ENCODE assay signal across 8 cellular contexts in genomic region chr14:104680056-104680805, GRCh38. TPM values are rescaled to one million over a fixed set of nuclear protein-coding genes. Genes with fewer than 3 reads are reported as not detected.
DNase-seq lines count a peak whose midpoint lies in the region; ATAC-seq and TF ChIP-seq lines count a peak whose summit lies in the region.

No MANE protein-coding gene starts in this region.

- H3K4me1 Mint-ChIP-seq in activated CD8-positive, alpha-beta memory T cell treated with anti-CD3 and anti-CD28 coated beads, Interleukin-2, amount 10 ng/mL, durations not matched to agents 7 days and 5 days: peaks cover 17% of the 10 kb centered on the region
- peaks cover 8 to 27% (median 12%) of the 10 kb centered on the region in 4 donors for H3K4me1 Mint-ChIP-seq in CD4-positive, alpha-beta memory T cell

- peaks cover 7% of the 10 kb centered on the region for H3K27me3 Mint-ChIP-seq in activated CD8-positive, alpha-beta memory T cell treated with anti-CD3 and anti-CD28 coated beads, Interleukin-2, amount 10 ng/mL, durations not matched to agents 7 days and 5 days
- H3K27me3 Mint-ChIP-seq in CD4-positive, alpha-beta memory T cell: peaks cover 0 to 2% of the 10 kb centered on the region in 2 donors

- no peaks in the 10 kb centered on the region for H3K36me3 Mint-ChIP-seq in activated CD8-positive, alpha-beta memory T cell treated with anti-CD3 and anti-CD28 coated beads, Interleukin-2, amount 10 ng/mL, durations not matched to agents 7 days and 5 days
- no peaks in the 10 kb centered on the region for H3K36me3 Mint-ChIP-seq in CD4-positive, alpha-beta memory T cell

- POLR2A ChIA-PET in CD4-positive, alpha-beta memory T cell (lab: Charles Lee; ENCODE audit: partially characterized antibody): interaction anchor here (3.5 to 4.9 kb wide), 2 partner anchors 9 to 15 kb away, joined by 40 to 56 read pairs; partner anchors contain the start of gene INF2

- H3K9me3 Mint-ChIP-seq in activated CD8-positive, alpha-beta memory T cell treated with anti-CD3 and anti-CD28 coated beads, Interleukin-2, amount 10 ng/mL, durations not matched to agents 7 days and 5 days (ENCODE audit: low read depth): no peaks in the 10 kb centered on the region
- H3K9me3 Mint-ChIP-seq in CD4-positive, alpha-beta memory T cell: no peaks in the 10 kb centered on the region

- H3K4me1 ChIP-seq in CD4-positive, alpha-beta memory T cell (ENCODE audit: insufficient read depth, low read length): peaks cover 22% of the 10 kb centered on the region

- intact Hi-C loops in CD4-positive, alpha-beta memory T cell (cut with micrococcal nuclease): no loop called here

- DNase-seq in ELR (ENCODE audit: low read depth) (peak; percentile 94), SW480 (ENCODE audit: low spot score) (peak; percentile 71), foreskin fibroblast (peak; percentile 79 to 91), pulmonary artery endothelial cell (ENCODE audit: low read depth, low spot score) (peak; percentile 32), COR-L47 (lab: John Stamatoyannopoulos, UW) (no peak)
- no peak for DNase-seq in activated CD8-positive, alpha-beta memory T cell treated with anti-CD3 and anti-CD28 coated beads, Interleukin-2, amount 10 ng/mL, durations not matched to agents 7 days and 5 days
- DNase-seq in stimulated activated CD4-positive, alpha-beta T cell treated with anti-CD3 and anti-CD28 coated beads, Interleukin-2, amount 100 ng/mL, for 24 hours: no peak
- DNase-seq in CD4-positive, alpha-beta memory T cell: no peak

- H3K27me3 ChIP-seq in CD4-positive, alpha-beta memory T cell (ENCODE audit: insufficient read depth, low read length): no peaks in the 10 kb centered on the region

- no peak overlapping the region for H3K4me3 Mint-ChIP-seq in activated CD8-positive, alpha-beta memory T cell treated with anti-CD3 and anti-CD28 coated beads, Interleukin-2, amount 10 ng/mL, durations not matched to agents 7 days and 5 days
- no peak overlapping the region for H3K4me3 Mint-ChIP-seq in CD4-positive, alpha-beta memory T cell

- no peaks in the 10 kb centered on the region for H3K9me3 ChIP-seq in CD4-positive, alpha-beta memory T cell (ENCODE audit: control insufficient read depth in 1 of 2, low read length in 2 of 2)

- no peak overlapping the region for H3K4me3 ChIP-seq in foreskin fibroblast (ENCODE audit: low read depth in 1 of 2, low read length in 2 of 2)
- no peak overlapping the region for H3K4me3 ChIP-seq in CD4-positive, alpha-beta memory T cell (ENCODE audit: low read length in 2 of 2)

- no peak for ATAC-seq in activated CD8-positive, alpha-beta memory T cell treated with anti-CD3 and anti-CD28 coated beads, Interleukin-2, amount 10 ng/mL, durations not matched to agents 7 days and 5 days

- no peak overlapping the region for H3K27ac Mint-ChIP-seq in activated CD8-positive, alpha-beta memory T cell treated with anti-CD3 and anti-CD28 coated beads, Interleukin-2, amount 10 ng/mL, durations not matched to agents 7 days and 5 days
- H3K27ac Mint-ChIP-seq in CD4-positive, alpha-beta memory T cell: no peak overlapping the region

- no peak for TF ChIP-seq CTCF in foreskin fibroblast (IDR thresholded peaks at IDR 0.05; ENCODE audit: low read depth, low read length)

- H3K27ac ChIP-seq in CD4-positive, alpha-beta memory T cell (ENCODE audit: low read depth, low read length): no peak overlapping the region

- no peaks in the 10 kb centered on the region for H3K36me3 ChIP-seq in CD4-positive, alpha-beta memory T cell (ENCODE audit: insufficient read depth, low read length)

- CTCF ChIA-PET in activated CD8-positive, alpha-beta memory T cell treated with anti-CD3 and anti-CD28 coated beads, Interleukin-2, amount 10 ng/mL, durations not matched to agents 7 days and 5 days (lab: Charles Lee): interaction anchor here (1.0 kb wide), 1 partner anchor 35 kb away, joined by 3 read pairs; no protein-coding TSS in a partner anchor
- CTCF ChIA-PET in CD4-positive, alpha-beta memory T cell (lab: Charles Lee; ENCODE audit: partially characterized antibody): interaction anchor here (1.1 kb wide), 1 partner anchor 14 kb away, joined by 4 read pairs; no protein-coding TSS in a partner anchor

RNA-seq across cellular contexts. Expression of gene INF2, which starts 9.2 kb away (rescaled TPM):
- 48.9 and 67.8 TPM in 2 replicates for total RNA-seq in pulmonary artery endothelial cell
- 10 to 100 TPM; 59.9 to 63.6 TPM for total RNA-seq in activated CD8-positive, alpha-beta memory T cell treated with anti-CD3 and anti-CD28 coated beads, Interleukin-2, amount 10 ng/mL, durations not matched to agents 7 days and 5 days
- 10 to 100 TPM; 93.1 to 96.8 TPM for total RNA-seq in CD4-positive, alpha-beta memory T cell
- polyA plus RNA-seq in CD4-positive, alpha-beta memory T cell: 10 to 100 TPM in 1 of 2 donors, 1 to 10 TPM in 1; 4.0 to 11.6 TPM

RNA-seq across cellular contexts. Expression of gene ADSS1, which starts 43.8 kb away (rescaled TPM):
- 1.2 and 2.8 TPM in 2 replicates for total RNA-seq in pulmonary artery endothelial cell
- total RNA-seq in activated CD8-positive, alpha-beta memory T cell treated with anti-CD3 and anti-CD28 coated beads, Interleukin-2, amount 10 ng/mL, durations not matched to agents 7 days and 5 days: 1 to 10 TPM; 2.5 to 3.5 TPM
- 1 to 10 TPM; 1.5 TPM for total RNA-seq in CD4-positive, alpha-beta memory T cell
- 1 to 10 TPM in 1 of 2 donors, under 1 TPM in 1; 0.16 to 1.8 TPM for polyA plus RNA-seq in CD4-positive, alpha-beta memory T cell

Comparison
In these comparisons a context has a peak if more than half of its experiments do, and no peak if none do; other contexts are left out.
1. DNase-seq: peak in ELR (single experiment), SW480 (single experiment), foreskin fibroblast (2 of 2) and pulmonary artery endothelial cell (single experiment); none in activated CD8-positive, alpha-beta memory T cell treated with anti-CD3 and anti-CD28 coated beads, Interleukin-2, amount 10 ng/mL, durations not matched to agents 7 days and 5 days (single experiment), stimulated activated CD4-positive, alpha-beta T cell treated with anti-CD3 and anti-CD28 coated beads, Interleukin-2, amount 100 ng/mL, for 24 hours (0 of 2), COR-L47 (single experiment) and CD4-positive, alpha-beta memory T cell (0 of 5).